In the genomic region with DNA sequence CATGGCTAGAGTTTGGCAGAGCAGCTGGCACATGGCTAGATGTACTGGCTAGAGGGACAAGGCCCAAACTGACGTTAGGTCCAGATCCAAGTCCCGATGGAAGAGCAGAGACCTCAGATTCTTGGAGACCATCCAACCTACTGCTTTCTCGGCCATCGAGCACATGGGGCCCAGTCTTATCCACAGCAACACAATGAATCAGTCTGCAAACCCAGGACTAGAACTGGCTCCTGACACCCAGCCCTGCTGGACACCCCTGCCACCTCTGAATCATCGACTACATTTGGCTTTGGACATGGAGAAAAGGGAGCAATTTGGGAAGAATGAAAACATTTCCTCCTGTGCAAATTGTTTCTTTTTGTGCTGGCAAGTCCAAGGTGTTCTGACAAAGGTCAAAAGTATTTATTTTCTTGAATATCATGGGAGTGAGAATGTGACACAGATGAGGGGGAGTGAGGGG, we compare ENCODE assay signal across 12 cellular contexts. TPM values are rescaled to one million over a fixed set of nuclear protein-coding genes. Genes with fewer than 3 reads are reported as not detected.
DNase-seq lines count a peak whose midpoint lies in the region; ATAC-seq and TF ChIP-seq lines count a peak whose summit lies in the region.
"Had no signal": no experiment of that assay in that cellular context is flagged by ENCODE, and none has a peak within 500 bp of the region (broad histone marks: within the 10 kb centered on the region; RNA-seq: fewer than 3 reads in every experiment).

No MANE protein-coding gene starts in this region.

- ATAC-seq in esophagus mucosa: no peak
- no peak for ATAC-seq in GM21367 (IDR thresholded peaks at IDR 0.05; ENCODE audit: unreplicated experiment)
- ATAC-seq: effector memory CD8-positive, alpha-beta T cell had no signal

- TF ChIP-seq CTCF in fibroblast of the aortic adventitia (IDR thresholded peaks at IDR 0.05; ENCODE audit: insufficient read depth, low read length): no peak
- no peak for TF ChIP-seq CTCF in GM10266 (IDR thresholded peaks at IDR 0.05; ENCODE audit: control insufficient read depth, insufficient read depth, low read depth, missing control alignments)

- H3K4me3 ChIP-seq in fibroblast of the aortic adventitia (ENCODE audit: low read depth, low read length): no peak overlapping the region
- H3K4me3 ChIP-seq: lower lobe of right lung had no signal

- DNase-seq in EH (ENCODE audit: low read depth) (peak; percentile 69), RKO (ENCODE audit: low spot score) (peak; percentile 23), fibroblast of the aortic adventitia (ENCODE audit: low read depth) (peak; percentile 93), posterior vena cava (ENCODE audit: low spot score) (peak; percentile 84), GM10266 (ENCODE audit: extremely low spot score) (no peak)
- no peak for DNase-seq in activated effector memory CD4-positive, alpha-beta T cell treated with anti-CD3 and anti-CD28 coated beads, Interleukin-2, amount 50 U/mL, for 16 hours
- DNase-seq: Caco-2; effector memory CD8-positive, alpha-beta T cell; lower lobe of right lung had no signal

- intact Hi-C loops in posterior vena cava (cut with DNase I): loop anchor here in 1 of 2 donors (10.0 kb wide), 1 partner anchor 177 kb away; no protein-coding TSS in a partner anchor

RNA-seq across cellular contexts. Expression of gene YWHAB, which starts 23.9 kb away (rescaled TPM):
- total RNA-seq in fibroblast of the aortic adventitia (ENCODE audit: low replicate concordance): 174 and 180 TPM in 2 replicates
- 100 to 1,000 TPM; 165 to 179 TPM for total RNA-seq in posterior vena cava
- total RNA-seq in esophagus mucosa: 158 TPM

RNA-seq across cellular contexts. Expression of gene PABPC1L, which starts 48.3 kb away (rescaled TPM):
- total RNA-seq in fibroblast of the aortic adventitia (ENCODE audit: low replicate concordance) (7.9 and 13.8 TPM in 2 replicates), posterior vena cava (1 to 10 TPM; 5.9 to 9.9 TPM), esophagus mucosa (10.0 TPM)

RNA-seq across cellular contexts. Expression of gene RIMS4, which starts 51.2 kb away (rescaled TPM):
- total RNA-seq in fibroblast of the aortic adventitia (ENCODE audit: low replicate concordance) (0.27 and 0.41 TPM in 2 replicates), posterior vena cava (1 to 10 TPM; 5.6 to 6.6 TPM), esophagus mucosa (0.08 TPM)
- total RNA-seq: activated T-helper 1 cell treated with anti-CD3 and anti-CD28 coated beads, Interleukin-12 subunit alpha, Interleukin-12 subunit beta, Interleukin-2, Interleukin-4 antibody, amounts not matched to agents 30 ng/mL and 10 ng/mL and 1 ng/mL, durations not matched to agents 14 hours and 24 hours and 36 hours had no signal

Comparison
In these comparisons a context has a peak if more than half of its experiments do, and no peak if none do; other contexts are left out.
1. DNase-seq: peak in EH (single experiment), RKO (single experiment), fibroblast of the aortic adventitia (single experiment) and posterior vena cava (single experiment); none in GM10266 (single experiment) and activated effector memory CD4-positive, alpha-beta T cell treated with anti-CD3 and anti-CD28 coated beads, Interleukin-2, amount 50 U/mL, for 16 hours (single experiment).